26 cellular contexts compared by ENCODE assay signal in the genomic region with DNA sequence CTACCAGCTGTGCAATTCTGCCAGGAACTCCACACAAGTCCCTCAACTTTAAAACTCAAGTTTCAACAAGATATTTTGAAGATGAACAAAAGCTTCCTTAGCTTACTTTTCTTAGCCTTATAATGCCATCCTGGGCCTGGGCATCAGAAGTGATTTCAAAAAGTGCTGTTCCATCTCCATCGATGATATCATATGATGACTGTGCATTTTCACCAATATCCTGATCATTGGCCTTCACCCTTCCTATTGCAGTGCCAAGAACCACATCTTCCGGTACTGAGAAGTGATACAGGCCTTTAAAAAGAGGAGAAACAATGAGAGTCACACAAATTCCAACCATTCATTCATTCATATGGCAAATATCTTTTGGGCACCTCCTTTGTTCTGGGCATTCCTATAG.
"Had no signal": no experiment of that assay in that cellular context is flagged by ENCODE, and none has a peak within 500 bp of the region (broad histone marks: within the 10 kb centered on the region; RNA-seq: fewer than 3 reads in every experiment).

No MANE protein-coding gene starts in this region.

- H3K27me3 ChIP-seq: left lung, sigmoid colon, spleen, tibial nerve, upper lobe of left lung, uterus had no signal

- H3K4me1 ChIP-seq: left lung, lower lobe of right lung, pancreas, prostate gland, sigmoid colon, spleen, tibial nerve, upper lobe of left lung, uterus had no signal

- H3K27ac Mint-ChIP-seq: naive thymus-derived CD8-positive, alpha-beta T cell; nephron; stimulated activated effector memory CD8-positive, alpha-beta T cell treated with anti-CD3 and anti-CD28 coated beads, Interleukin-12 subunit alpha, Interleukin-12 subunit beta, amount 100 ng/mL, for 72 hours; stimulated activated naive CD8-positive, alpha-beta T cell treated with anti-CD3 and anti-CD28 coated beads, Interleukin-15, amount 100 ng/mL, for 72 hours had no signal

- DNase-seq: hippocampal formation; kidney; left colon; left lung; lower lobe of right lung; naive thymus-derived CD8-positive, alpha-beta T cell; nucleus accumbens; pancreas; posterior cingulate gyrus; retina; right cardiac atrium; sigmoid colon; small intestine; spleen; stimulated activated CD4-positive, alpha-beta T cell treated with anti-CD3 and anti-CD28 coated beads, Interleukin-4, amount 100 ng/mL, for 24 hours; stimulated activated naive CD4-positive, alpha-beta T cell treated with Interleukin-2 at 50 U/mL for 16 hours; stimulated activated naive CD8-positive, alpha-beta T cell treated with anti-CD3 and anti-CD28 coated beads, Interleukin-15, amount 100 ng/mL, for 72 hours; substantia nigra; upper lobe of left lung; uterus had no signal

- H3K36me3 Mint-ChIP-seq: naive thymus-derived CD8-positive, alpha-beta T cell; stimulated activated effector memory CD8-positive, alpha-beta T cell treated with anti-CD3 and anti-CD28 coated beads, Interleukin-12 subunit alpha, Interleukin-12 subunit beta, amount 100 ng/mL, for 72 hours had no signal

- H3K9me3 Mint-ChIP-seq: nephron, neural crest cell had no signal

- H3K27me3 Mint-ChIP-seq: naive thymus-derived CD8-positive, alpha-beta T cell; stimulated activated naive CD8-positive, alpha-beta T cell treated with anti-CD3 and anti-CD28 coated beads, Interleukin-15, amount 100 ng/mL, for 72 hours had no signal

- H3K27ac ChIP-seq: left lung, lower lobe of right lung, pancreas, prostate gland, sigmoid colon, spleen, tibial nerve, upper lobe of left lung, uterus had no signal

- ATAC-seq: left colon; lower lobe of right lung; naive thymus-derived CD8-positive, alpha-beta T cell; pancreas; right cardiac atrium; stimulated activated effector memory CD8-positive, alpha-beta T cell treated with anti-CD3 and anti-CD28 coated beads, Interleukin-12 subunit alpha, Interleukin-12 subunit beta, amount 100 ng/mL, for 72 hours; stimulated activated naive CD8-positive, alpha-beta T cell treated with anti-CD3 and anti-CD28 coated beads, Interleukin-15, amount 100 ng/mL, for 72 hours had no signal

- FAIRE-seq: islet of Langerhans, kidney, pancreas, small intestine had no signal

- H3K4me3 Mint-ChIP-seq: naive thymus-derived CD8-positive, alpha-beta T cell; nephron; neural crest cell; stimulated activated effector memory CD8-positive, alpha-beta T cell treated with anti-CD3 and anti-CD28 coated beads, Interleukin-12 subunit alpha, Interleukin-12 subunit beta, amount 100 ng/mL, for 72 hours; stimulated activated naive CD8-positive, alpha-beta T cell treated with anti-CD3 and anti-CD28 coated beads, Interleukin-15, amount 100 ng/mL, for 72 hours had no signal

- H3K9me3 ChIP-seq: left lung, lower lobe of right lung, pancreas, prostate gland, sigmoid colon, tibial nerve, upper lobe of left lung, uterus had no signal

- H3K4me3 ChIP-seq: left lung, lower lobe of right lung, pancreas, prostate gland, sigmoid colon, spleen, tibial nerve, upper lobe of left lung, uterus had no signal

- H3K36me3 ChIP-seq: left lung, lower lobe of right lung, pancreas, prostate gland, sigmoid colon, spleen, tibial nerve, upper lobe of left lung, uterus had no signal

- H3K4me1 Mint-ChIP-seq: naive thymus-derived CD8-positive, alpha-beta T cell; nephron; neural crest cell; stimulated activated effector memory CD8-positive, alpha-beta T cell treated with anti-CD3 and anti-CD28 coated beads, Interleukin-12 subunit alpha, Interleukin-12 subunit beta, amount 100 ng/mL, for 72 hours; stimulated activated naive CD8-positive, alpha-beta T cell treated with anti-CD3 and anti-CD28 coated beads, Interleukin-15, amount 100 ng/mL, for 72 hours had no signal
